34 cellular contexts compared by ENCODE assay signal in genomic region chr1:3077081-3077480, GRCh38. TPM values are rescaled to one million over a fixed set of nuclear protein-coding genes. Genes with fewer than 3 reads are reported as not detected.
"Had no signal": no experiment of that assay in that cellular context is flagged by ENCODE, and none has a peak within 500 bp of the region (broad histone marks: within the 10 kb centered on the region; RNA-seq: fewer than 3 reads in every experiment).

No MANE protein-coding gene starts in this region.

- H3K27ac ChIP-seq: brain microvascular endothelial cell, esophagus muscularis mucosa, foreskin keratinocyte, lower lobe of right lung, neutrophil, skin epidermis, VCaP had no signal

- H3K27me3 ChIP-seq: thyroid gland had no signal

- H3K4me3 Mint-ChIP-seq: activated T-cell treated with anti-CD3 and anti-CD28 coated beads, Interleukin-2, amount 50 U/mL, for 72 hours; dendritic cell treated with granulocyte-macrophage colony-stimulating factor and Interleukin-4, amounts not matched to agents 40 ng/mL and 50 ng/mL, for 4 days; naive thymus-derived CD8-positive, alpha-beta T cell had no signal

- H3K9me3 ChIP-seq: esophagus muscularis mucosa, heart right ventricle, lower lobe of right lung, neutrophil, thyroid gland had no signal

- H3K36me3 ChIP-seq: brain microvascular endothelial cell, esophagus muscularis mucosa, heart right ventricle, lower lobe of right lung, neutrophil, thyroid gland had no signal

- ATAC-seq: activated naive CD4-positive, alpha-beta T cell treated with anti-CD3 and anti-CD28 coated beads, Interleukin-2, amount 50 U/mL, for 72 hours; activated T-cell treated with anti-CD3 and anti-CD28 coated beads, Interleukin-2, amount 50 U/mL, for 72 hours; foreskin keratinocyte; heart right ventricle; left lobe of liver; lower lobe of right lung; naive thymus-derived CD8-positive, alpha-beta T cell; sciatic nerve; stimulated activated naive CD8-positive, alpha-beta T cell treated with anti-CD3 and anti-CD28 coated beads, Interleukin-15, Interleukin-2, amounts not matched to agents 100 U/mL and 50 U/mL, for 24 hours had no signal

- H3K4me1 ChIP-seq: foreskin keratinocyte had no signal

- DNase-seq: activated CD4-positive, alpha-beta T cell treated with anti-CD3 and anti-CD28 coated beads for 4 hours; activated CD4-positive, alpha-beta T cell treated with anti-CD3 and anti-CD28 coated beads, Interleukin-2, amount 50 U/mL, for 4 hours; activated naive CD4-positive, alpha-beta T cell; activated T-cell treated with anti-CD3 and anti-CD28 coated beads for 4 hours; activated T-cell treated with anti-CD3 and anti-CD28 coated beads, Interleukin-2, amount 50 U/mL, for 72 hours; anterior cingulate cortex; brain microvascular endothelial cell; effector CD4-positive, alpha-beta T cell; foreskin keratinocyte; lower lobe of right lung; mesenchymal stem cell; naive thymus-derived CD8-positive, alpha-beta T cell; stimulated activated CD4-positive, alpha-beta T cell treated with anti-CD3 and anti-CD28 coated beads, Interleukin-12 subunit alpha, Interleukin-12 subunit beta, amount 100 ng/mL, for 4 hours; stimulated activated CD4-positive, alpha-beta T cell treated with anti-CD3 and anti-CD28 coated beads, Interleukin-4, amount 100 ng/mL, for 1 hour; stimulated activated naive CD8-positive, alpha-beta T cell treated with anti-CD3 and anti-CD28 coated beads, Interleukin-15, Interleukin-2, amounts not matched to agents 100 U/mL and 50 U/mL, for 24 hours; T-helper 9 cell; thyroid gland had no signal

- H3K4me3 ChIP-seq: esophagus muscularis mucosa, heart right ventricle, lower lobe of right lung, skin epidermis, thyroid gland had no signal

- H3K36me3 Mint-ChIP-seq: activated naive CD4-positive, alpha-beta T cell treated with anti-CD3 and anti-CD28 coated beads, Interleukin-2, amount 50 U/mL, for 72 hours; naive thymus-derived CD8-positive, alpha-beta T cell had no signal

- H3K9me3 Mint-ChIP-seq: activated naive CD4-positive, alpha-beta T cell treated with anti-CD3 and anti-CD28 coated beads, Interleukin-2, amount 50 U/mL, for 72 hours; activated T-cell treated with anti-CD3 and anti-CD28 coated beads, Interleukin-2, amount 50 U/mL, for 72 hours; dendritic cell treated with granulocyte-macrophage colony-stimulating factor and Interleukin-4, amounts not matched to agents 40 ng/mL and 50 ng/mL, for 4 days; naive thymus-derived CD8-positive, alpha-beta T cell had no signal

- H3K27ac Mint-ChIP-seq: activated naive CD4-positive, alpha-beta T cell treated with anti-CD3 and anti-CD28 coated beads, Interleukin-2, amount 50 U/mL, for 72 hours; activated T-cell treated with anti-CD3 and anti-CD28 coated beads, Interleukin-2, amount 50 U/mL, for 72 hours; dendritic cell treated with granulocyte-macrophage colony-stimulating factor and Interleukin-4, amounts not matched to agents 40 ng/mL and 50 ng/mL, for 4 days; naive thymus-derived CD8-positive, alpha-beta T cell had no signal

RNA-seq across cellular contexts. Expression of gene PRDM16, which starts 8.1 kb away (rescaled TPM):
- total RNA-seq: naive thymus-derived CD8-positive, alpha-beta T cell had no signal
- polyA plus RNA-seq: naive thymus-derived CD8-positive, alpha-beta T cell had no signal

RNA-seq across cellular contexts. Expression of gene ACTRT2, which starts 55.8 kb away (rescaled TPM):
- total RNA-seq: activated naive CD4-positive, alpha-beta T cell treated with anti-CD3 and anti-CD28 coated beads, Interleukin-2, amount 50 U/mL, for 72 hours; activated T-cell treated with anti-CD3 and anti-CD28 coated beads, Interleukin-2, amount 50 U/mL, for 72 hours; cardiac septum; chondrocyte; esophagus muscularis mucosa; foreskin keratinocyte; heart right ventricle; kidney epithelial cell; left lobe of liver; lower lobe of right lung; naive thymus-derived CD8-positive, alpha-beta T cell; osteocyte; posterior vena cava; sciatic nerve; subcutaneous adipose tissue; T-helper 1 cell treated with Interleukin-12 subunit alpha and Interleukin-12 subunit beta and Interleukin-4 antibody, amounts not matched to agents 30 ng/mL and 1 ng/mL, for 36 hours; urinary bladder had no signal
- polyA plus RNA-seq: foreskin keratinocyte; heart right ventricle; naive thymus-derived CD8-positive, alpha-beta T cell; urinary bladder had no signal
